In genomic region chr6:90124904-90125510, GRCh38 we compare ENCODE assay signal across 16 cellular contexts.
"Had no signal": no experiment of that assay in that cellular context is flagged by ENCODE, and none has a peak within 500 bp of the region (broad histone marks: within the 10 kb centered on the region; RNA-seq: fewer than 3 reads in every experiment).

No MANE protein-coding gene starts in this region.

- H3K4me1 Mint-ChIP-seq: WTC11 had no signal

- H3K27me3 ChIP-seq: cardiac muscle cell, heart right ventricle, sigmoid colon had no signal

- H3K27ac Mint-ChIP-seq: T-helper 1 cell treated with Interleukin-12 subunit alpha and Interleukin-12 subunit beta and Interleukin-4 antibody, amounts not matched to agents 30 μg/mL and 1 μg/mL, for 36 hours had no signal

- H3K9me3 Mint-ChIP-seq: activated T-cell treated with anti-CD3 and anti-CD28 coated beads, Interleukin-2, amount 50 U/mL, for 4 hours; T-helper 1 cell treated with Interleukin-12 subunit alpha and Interleukin-12 subunit beta and Interleukin-4 antibody, amounts not matched to agents 30 μg/mL and 1 μg/mL, for 36 hours; WTC11 had no signal

- H3K4me3 ChIP-seq: cardiac muscle cell, heart right ventricle, sigmoid colon, thoracic aorta had no signal

- H3K27ac ChIP-seq: cardiac muscle cell, heart right ventricle had no signal

- H3K4me3 Mint-ChIP-seq: activated T-cell treated with anti-CD3 and anti-CD28 coated beads, Interleukin-2, amount 50 U/mL, for 4 hours; T-helper 1 cell treated with Interleukin-12 subunit alpha and Interleukin-12 subunit beta and Interleukin-4 antibody, amounts not matched to agents 30 μg/mL and 1 μg/mL, for 36 hours; WTC11 had no signal

- ATAC-seq: activated T-cell treated with anti-CD3 and anti-CD28 coated beads, Interleukin-2, amount 50 U/mL, for 4 hours; heart right ventricle; stimulated activated naive CD8-positive, alpha-beta T cell treated with anti-CD3 and anti-CD28 coated beads, Interleukin-15, Interleukin-2, amounts not matched to agents 100 U/mL and 50 U/mL, for 24 hours; WTC11 had no signal

- FAIRE-seq: colon, endothelial cell of umbilical vein, frontal cortex, islet of Langerhans had no signal

- H3K9me3 ChIP-seq: heart right ventricle, sigmoid colon, thoracic aorta had no signal

- H3K36me3 ChIP-seq: cardiac muscle cell, heart right ventricle, sigmoid colon, thoracic aorta had no signal

- H3K36me3 Mint-ChIP-seq: WTC11 had no signal

- DNase-seq: activated CD4-positive, alpha-beta T cell treated with anti-CD3 and anti-CD28 coated beads, Interleukin-2, amount 50 U/mL, for 1 hour; activated gamma-delta T cell treated with Interleukin-2 at 50 U/mL for 16 hours; activated T-cell treated with anti-CD3 and anti-CD28 coated beads, Interleukin-2, amount 50 U/mL, for 4 hours; heart right ventricle; sigmoid colon; stimulated activated CD4-positive, alpha-beta T cell treated with anti-CD3 and anti-CD28 coated beads, Interleukin-12 subunit alpha, Interleukin-12 subunit beta, amount 100 ng/mL, for 4 hours; stimulated activated CD4-positive, alpha-beta T cell treated with anti-CD3 and anti-CD28 coated beads, Interleukin-2, amount 100 ng/mL, for 48 hours; stimulated activated naive CD8-positive, alpha-beta T cell treated with anti-CD3 and anti-CD28 coated beads, Interleukin-15, Interleukin-2, amounts not matched to agents 100 U/mL and 50 U/mL, for 24 hours had no signal
